8 cellular contexts compared by ENCODE assay signal in genomic region chr1:84996846-84997666, GRCh38. TPM values are rescaled to one million over a fixed set of nuclear protein-coding genes. Genes with fewer than 3 reads are reported as not detected.
DNase-seq lines count a peak whose midpoint lies in the region; ATAC-seq and TF ChIP-seq lines count a peak whose summit lies in the region.

MCOLN2 (minus strand) TSS chr1:84997113; CDS start chr1:84996872, 241 bp downstream.

- peaks cover 13% of the 10 kb centered on the region for H3K27me3 Mint-ChIP-seq in Calu3 (ENCODE audit: unreplicated experiment)
- peaks cover 24% of the 10 kb centered on the region for H3K27me3 Mint-ChIP-seq in activated naive CD8-positive, alpha-beta T cell treated with anti-CD3 and anti-CD28 coated beads, Interleukin-2, amount 50 U/mL, for 24 hours

- ATAC-seq in GM19372 (IDR thresholded peaks at IDR 0.05; ENCODE audit: low read depth, unreplicated experiment) = peak; percentile 41
- ATAC-seq in HG03457 (IDR thresholded peaks at IDR 0.05; ENCODE audit: unreplicated experiment) = peak; percentile 29
- ATAC-seq in RWPE2 (ENCODE audit: low read depth) = peak; percentile 81
- peak; percentile 67 for ATAC-seq in activated naive CD8-positive, alpha-beta T cell treated with anti-CD3 and anti-CD28 coated beads, Interleukin-2, amount 50 U/mL, for 24 hours

- CTCF ChIA-PET in Calu3 (lab: Charles Lee) = interaction anchor here (0.5 to 1.5 kb wide), 2 partner anchors 52 kb away, joined by 4 to 11 read pairs; no protein-coding TSS in a partner anchor

- no TSS peak for BruUV-seq in Calu3 (replicated peaks; lab: Mats Ljungman, UMichigan)

- no peaks in the 10 kb centered on the region for H3K9me3 ChIP-seq in RWPE2 (ENCODE audit: severe bottlenecking)
- no peaks in the 10 kb centered on the region for H3K9me3 ChIP-seq in skeletal muscle tissue (ENCODE audit: control insufficient read depth in 3 of 3, low read length in 3 of 3)

- H3K36me3 ChIP-seq in RWPE2 (ENCODE audit: low read depth) (no peaks in the 10 kb centered on the region), skeletal muscle tissue (ENCODE audit: control insufficient read depth in 3 of 3, insufficient read depth in 3 of 3, low read length in 3 of 3) (no peaks in the 10 kb centered on the region)

- H3K4me3 ChIP-seq in RWPE2 (ENCODE audit: severe bottlenecking) = peak within 1 kb of the TSS; percentile 34
- peak within 1 kb of the TSS; percentile 61 for H3K4me3 ChIP-seq in iPS-11a (ENCODE audit: low read depth, low read length)
- peak within 1 kb of the TSS; percentile 66 to 71 (median 67) for H3K4me3 ChIP-seq in skeletal muscle tissue (ENCODE audit: low read length in 3 of 3)

- H3K4me1 ChIP-seq in RWPE2 (ENCODE audit: insufficient read depth, poor library complexity, severe bottlenecking) = no peaks in the 10 kb centered on the region
- H3K4me1 ChIP-seq in skeletal muscle tissue (ENCODE audit: control insufficient read depth in 3 of 3, insufficient read depth in 3 of 3, low read length in 3 of 3) = peaks cover 15 to 22% (median 18%) of the 10 kb centered on the region in 3 donors

- peak within 1 kb of the TSS; percentile 96 for H3K4me3 Mint-ChIP-seq in Calu3 (ENCODE audit: low read depth, unreplicated experiment)
- peak within 1 kb of the TSS; percentile 84 for H3K4me3 Mint-ChIP-seq in activated naive CD8-positive, alpha-beta T cell treated with anti-CD3 and anti-CD28 coated beads, Interleukin-2, amount 50 U/mL, for 24 hours

- peaks cover 16% of the 10 kb centered on the region for H3K36me3 Mint-ChIP-seq in Calu3 (ENCODE audit: insufficient read depth, unreplicated experiment)
- H3K36me3 Mint-ChIP-seq in activated naive CD8-positive, alpha-beta T cell treated with anti-CD3 and anti-CD28 coated beads, Interleukin-2, amount 50 U/mL, for 24 hours (ENCODE audit: low read depth) = peaks cover 25% of the 10 kb centered on the region

- H3K27ac Mint-ChIP-seq in Calu3 (ENCODE audit: unreplicated experiment) = peak within 1 kb of the TSS; percentile 54
- H3K27ac Mint-ChIP-seq in activated naive CD8-positive, alpha-beta T cell treated with anti-CD3 and anti-CD28 coated beads, Interleukin-2, amount 50 U/mL, for 24 hours = peak within 1 kb of the TSS; percentile 69

- H3K9ac ChIP-seq in skeletal muscle tissue (ENCODE audit: low read depth in 1 of 3, low read length in 3 of 3) = peak within 1 kb of the TSS in 2 of 3 donors; percentile 25 to 66

- peaks cover 18% of the 10 kb centered on the region for H3K4me1 Mint-ChIP-seq in Calu3 (ENCODE audit: low read depth, unreplicated experiment)
- H3K4me1 Mint-ChIP-seq in activated naive CD8-positive, alpha-beta T cell treated with anti-CD3 and anti-CD28 coated beads, Interleukin-2, amount 50 U/mL, for 24 hours = peaks cover 46% of the 10 kb centered on the region

- DNase-seq in Calu3 (peak; percentile 66), RWPE2 (ENCODE audit: low spot score) (no peak), UCSD-AML1 (lab: John Stamatoyannopoulos, UW; ENCODE audit: unreplicated experiment) (no peak)
- DNase-seq in activated naive CD8-positive, alpha-beta T cell treated with anti-CD3 and anti-CD28 coated beads, Interleukin-2, amount 50 U/mL, for 24 hours = peak; percentile 58

- H3K27ac ChIP-seq in RWPE2 (ENCODE audit: poor library complexity, severe bottlenecking) = no peak within 1 kb of the TSS
- H3K27ac ChIP-seq in skeletal muscle tissue (ENCODE audit: low read depth, low read length) = no peak within 1 kb of the TSS

- H3K27me3 ChIP-seq in RWPE2 (ENCODE audit: insufficient read depth, poor library complexity, severe bottlenecking) = peaks cover 39% of the 10 kb centered on the region
- peaks cover 27 to 47% (median 34%) of the 10 kb centered on the region in 3 donors for H3K27me3 ChIP-seq in skeletal muscle tissue (ENCODE audit: control insufficient read depth in 3 of 3, insufficient read depth in 3 of 3, low read length in 3 of 3)

- intact Hi-C loops in Calu3 (cut with micrococcal nuclease; ENCODE audit: unreplicated experiment) = loop anchor here (1.0 kb wide), 1 partner anchor 257 kb away; no protein-coding TSS in a partner anchor

- no peaks in the 10 kb centered on the region for H3K9me3 Mint-ChIP-seq in Calu3 (ENCODE audit: low read depth, unreplicated experiment)
- no peaks in the 10 kb centered on the region for H3K9me3 Mint-ChIP-seq in activated naive CD8-positive, alpha-beta T cell treated with anti-CD3 and anti-CD28 coated beads, Interleukin-2, amount 50 U/mL, for 24 hours

- no peak for TF ChIP-seq CTCF in Calu3 (IDR thresholded peaks at IDR 0.05; ENCODE audit: unreplicated experiment)
- TF ChIP-seq CTCF in RWPE2 (IDR thresholded peaks at IDR 0.05; ENCODE audit: poor library complexity, severe bottlenecking) = peak; percentile 9

RNA-seq across cellular contexts. Expression of gene MCOLN2, which starts in this region (rescaled TPM):
- total RNA-seq in Calu3 (2022) = 12.2 and 12.6 TPM in 2 replicates
- not detected for total RNA-seq in skeletal muscle tissue

Comparison
In these comparisons a context has a peak if more than half of its experiments do, and no peak if none do; other contexts are left out.
1. RNA of gene MCOLN2 (total RNA-seq): 12.2 to 12.6 TPM in Calu3; not detected in skeletal muscle tissue (single experiment); every median in the first group is over 10 times any median in the second.
2. DNase-seq: peak in Calu3 (single experiment) and activated naive CD8-positive, alpha-beta T cell treated with anti-CD3 and anti-CD28 coated beads, Interleukin-2, amount 50 U/mL, for 24 hours (single experiment); none in RWPE2 (single experiment) and UCSD-AML1 (single experiment).
3. ATAC-seq: peak in every context shown above with its lines; median percentile 81 in RWPE2; 67 in activated naive CD8-positive, alpha-beta T cell treated with anti-CD3 and anti-CD28 coated beads, Interleukin-2, amount 50 U/mL, for 24 hours; 41 in GM19372; 29 in HG03457.
4. Peak in every context shown above with its lines, with median percentiles within 50 percentile points of each other: H3K4me3 ChIP-seq.